In genomic region chr7:93148135-93148534, GRCh38 we compare ENCODE assay signal across 8 cellular contexts. TPM values are rescaled to one million over a fixed set of nuclear protein-coding genes. Genes with fewer than 3 reads are reported as not detected.
DNase-seq lines count a peak whose midpoint lies in the region; ATAC-seq and TF ChIP-seq lines count a peak whose summit lies in the region.

SAMD9L (minus strand) TSS chr7:93148385; CDS start chr7:93135971, 12,414 bp downstream.

- ATAC-seq in GM21526 (IDR thresholded peaks at IDR 0.05; ENCODE audit: low FRiP score, unreplicated experiment) = peak; percentile 63

- peak; percentile 35 for DNase-seq in EH (ENCODE audit: low read depth)
- peak; percentile 70 for DNase-seq in M059J (ENCODE audit: low read depth)
- peak; percentile 24 for DNase-seq in astrocyte of the spinal cord (ENCODE audit: low read depth, low spot score)
- peak; percentile 59 for DNase-seq in medulla oblongata (ENCODE audit: extremely low spot score)
- DNase-seq in vagina (ENCODE audit: extremely low spot score in 2 of 2) = no peak
- DNase-seq in epidermal melanocyte (ENCODE audit: insufficient read length, low spot score) = no peak
- no peak for DNase-seq in UCSD-AML1 (lab: John Stamatoyannopoulos, UW; ENCODE audit: unreplicated experiment)

- peaks cover 21% of the 10 kb centered on the region for H3K4me1 ChIP-seq in vagina

- in situ Hi-C loops in astrocyte of the spinal cord (cut with HindIII; ENCODE audit: low sequenced_read_pairs) = no loop called here

- no peaks in the 10 kb centered on the region for H3K9me3 ChIP-seq in vagina

- H3K27ac ChIP-seq in vagina = peak within 1 kb of the TSS; percentile 35

- intact Hi-C loops in vagina (cut with DNase I) = no loop called here

- TF ChIP-seq CTCF in astrocyte of the spinal cord (IDR thresholded peaks at IDR 0.05; ENCODE audit: low read depth, low read length) (no peak), vagina (IDR thresholded peaks at IDR 0.05) (no peak)

- peaks cover 0 to 20% of the 10 kb centered on the region in 2 donors for H3K36me3 ChIP-seq in vagina

- TF ChIP-seq POLR2A in vagina (IDR thresholded peaks at IDR 0.05) = no peak

- H3K4me3 ChIP-seq in astrocyte of the spinal cord (ENCODE audit: low read depth, low read length) (peak within 1 kb of the TSS; percentile 25), vagina (peak within 1 kb of the TSS; percentile 43 to 48)

- H3K27me3 ChIP-seq in vagina = no peaks in the 10 kb centered on the region

RNA-seq across cellular contexts. Expression of gene SAMD9L, which starts in this region (rescaled TPM):
- 103 and 105 TPM in 2 replicates for total RNA-seq in M059J (2014; rRNA removed; shearing (Covaris generic))
- 8.6 TPM for total RNA-seq in vagina

Comparison
In these comparisons a context has a peak if more than half of its experiments do, and no peak if none do; other contexts are left out.
1. RNA of gene SAMD9L (total RNA-seq): 103 to 105 TPM in M059J; 8.6 TPM in vagina (single experiment); every median in the first group is over 10 times any median in the second.
2. DNase-seq: peak in EH (single experiment), M059J (single experiment), astrocyte of the spinal cord (single experiment) and medulla oblongata (single experiment); none in vagina (0 of 2), epidermal melanocyte (single experiment) and UCSD-AML1 (single experiment).